ENCODE assay signal across 1 cellular context in the genomic region with DNA sequence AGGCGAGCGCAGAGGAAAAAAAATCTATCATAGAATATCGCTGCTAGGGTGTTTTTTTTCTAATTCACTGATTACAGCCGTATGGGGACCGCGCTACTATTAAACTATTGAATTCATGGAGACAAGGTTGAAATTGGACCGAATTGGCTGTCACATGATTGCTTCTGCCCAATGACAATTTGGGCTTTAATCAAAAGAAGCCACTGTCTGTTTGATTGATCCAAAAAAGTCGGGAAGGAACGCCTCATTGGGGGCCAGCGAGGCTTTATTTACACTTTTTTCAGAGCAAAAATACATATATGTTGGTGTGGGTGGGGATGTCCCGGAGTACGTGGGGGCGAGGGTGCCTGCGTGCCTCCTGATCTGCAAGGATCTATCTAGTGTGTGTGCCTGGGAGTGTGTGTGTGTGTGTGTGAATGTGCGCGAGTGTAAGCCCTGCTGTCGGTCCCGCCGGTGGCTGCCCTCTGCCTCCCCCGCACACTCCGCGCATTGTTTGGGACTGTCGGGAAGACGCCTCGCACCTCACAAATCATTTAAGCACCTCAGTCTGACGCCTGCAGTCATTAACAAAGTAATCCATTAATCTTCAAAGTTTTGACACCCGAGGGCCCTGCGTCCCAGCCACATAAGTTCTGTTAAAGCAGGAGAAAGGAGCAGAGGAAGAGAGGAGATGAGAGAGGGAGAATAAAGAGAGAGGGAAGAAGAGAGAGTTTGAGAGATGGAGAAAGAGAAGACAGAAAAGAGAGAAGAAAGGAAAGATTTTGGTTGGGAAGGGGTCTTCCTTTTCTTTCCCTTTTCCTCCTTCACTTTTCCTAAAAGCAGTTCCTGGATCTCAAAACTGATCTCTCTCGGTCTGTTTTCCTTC.
TF ChIP-seq lines count a peak whose summit lies in the region.

A gene (minus strand): TSS at position 106 of the 865 bp plus-strand sequence. CDS start 183 bp downstream, outside the sequence.

TF ChIP-seq in HepG2, 621 proteins besides CTCF, POLR2A, EP300 and RAD21:
- TF ChIP-seq, protein P1, sequence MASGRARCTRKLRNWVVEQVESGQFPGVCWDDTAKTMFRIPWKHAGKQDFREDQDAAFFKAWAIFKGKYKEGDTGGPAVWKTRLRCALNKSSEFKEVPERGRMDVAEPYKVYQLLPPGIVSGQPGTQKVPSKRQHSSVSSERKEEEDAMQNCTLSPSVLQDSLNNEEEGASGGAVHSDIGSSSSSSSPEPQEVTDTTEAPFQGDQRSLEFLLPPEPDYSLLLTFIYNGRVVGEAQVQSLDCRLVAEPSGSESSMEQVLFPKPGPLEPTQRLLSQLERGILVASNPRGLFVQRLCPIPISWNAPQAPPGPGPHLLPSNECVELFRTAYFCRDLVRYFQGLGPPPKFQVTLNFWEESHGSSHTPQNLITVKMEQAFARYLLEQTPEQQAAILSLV (CRISPR knock-in tag; IDR thresholded peaks at IDR 0.05; ENCODE audit: borderline replicate concordance): no peak
- no peak for TF ChIP-seq ARID2 (CRISPR knock-in tag; IDR thresholded peaks at IDR 0.05; ENCODE audit: borderline replicate concordance)
- peak; percentile 55 for TF ChIP-seq HNRNPK (IDR thresholded peaks at IDR 0.05; ENCODE audit: low read depth, low read length, poor library complexity, severe bottlenecking)
- TF ChIP-seq, protein P2, sequence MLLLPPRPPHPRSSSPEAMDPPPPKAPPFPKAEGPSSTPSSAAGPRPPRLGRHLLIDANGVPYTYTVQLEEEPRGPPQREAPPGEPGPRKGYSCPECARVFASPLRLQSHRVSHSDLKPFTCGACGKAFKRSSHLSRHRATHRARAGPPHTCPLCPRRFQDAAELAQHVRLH (CRISPR knock-in tag; IDR thresholded peaks at IDR 0.05; ENCODE audit: borderline replicate concordance, low read depth): no peak
- no peak for TF ChIP-seq TAF1 (CRISPR knock-in tag; IDR thresholded peaks at IDR 0.05)
- TF ChIP-seq ZNF883 (CRISPR knock-in tag; IDR thresholded peaks at IDR 0.05; ENCODE audit: not compliant biosample characterization): no peak
- TF ChIP-seq ZNF557 (CRISPR knock-in tag; IDR thresholded peaks at IDR 0.05): no peak
- TF ChIP-seq ZNF232 (CRISPR knock-in tag; IDR thresholded peaks at IDR 0.05; ENCODE audit: borderline replicate concordance): no peak
